In genomic region chr11:35387341-35387982, GRCh38 we compare ENCODE assay signal across 1 cellular context.
TF ChIP-seq lines count a peak whose summit lies in the region.

No MANE protein-coding gene starts in this region.

TF ChIP-seq in HepG2, 621 proteins besides CTCF, POLR2A, EP300 and RAD21:
- TF ChIP-seq MATR3 (CRISPR knock-in tag; IDR thresholded peaks at IDR 0.05) (no peak), ZNF749 (CRISPR knock-in tag; IDR thresholded peaks at IDR 0.05; ENCODE audit: borderline replicate concordance) (no peak), RFX3 (CRISPR knock-in tag; IDR thresholded peaks at IDR 0.05) (peak; percentile 61), STAG1 (CRISPR knock-in tag; IDR thresholded peaks at IDR 0.05) (peak; percentile 70), BORCS8-MEF2B (CRISPR knock-in tag; IDR thresholded peaks at IDR 0.05) (no peak), RFX1 (IDR thresholded peaks at IDR 0.05) (peak; percentile 64), SMC3 (IDR thresholded peaks at IDR 0.05; ENCODE audit: low read length) (peak; percentile 41; the same call in 1 of the 2 replicates), ARID3A (IDR thresholded peaks at IDR 0.05; ENCODE audit: low read depth, low read length) (0 out of 2 replicates have a peak, but pooled peaks have one; percentile 20), ATM (IDR thresholded peaks at IDR 0.05; ENCODE audit: borderline replicate concordance) (no peak), ZNF232 (CRISPR knock-in tag; IDR thresholded peaks at IDR 0.05; ENCODE audit: borderline replicate concordance) (no peak), ZNF629 (CRISPR knock-in tag; conservative IDR thresholded peaks at IDR 0.05) (no peak)
